Comparison of ENCODE assay signal across 25 cellular contexts in genomic region chr6:24659547-24659946, GRCh38. TPM values are rescaled to one million over a fixed set of nuclear protein-coding genes. Genes with fewer than 3 reads are reported as not detected.
DNase-seq lines count a peak whose midpoint lies in the region; ATAC-seq and TF ChIP-seq lines count a peak whose summit lies in the region.
"Had no signal": no experiment of that assay in that cellular context is flagged by ENCODE, and none has a peak within 500 bp of the region (broad histone marks: within the 10 kb centered on the region; RNA-seq: fewer than 3 reads in every experiment).

No MANE protein-coding gene starts in this region.

- H3K4me1 Mint-ChIP-seq in activated naive CD8-positive, alpha-beta T cell (ENCODE audit: low read depth), result peaks cover 68% of the 10 kb centered on the region
- H3K4me1 Mint-ChIP-seq in activated naive CD8-positive, alpha-beta T cell treated with anti-CD3 and anti-CD28 coated beads, Interleukin-2, amount 50 U/mL, for 24 hours, result peaks cover 29% of the 10 kb centered on the region
- H3K4me1 Mint-ChIP-seq in central memory CD8-positive, alpha-beta T cell, result peaks cover 59% of the 10 kb centered on the region

- H3K9me3 Mint-ChIP-seq in activated naive CD8-positive, alpha-beta T cell (ENCODE audit: low read depth), result no peaks in the 10 kb centered on the region
- no peaks in the 10 kb centered on the region for H3K9me3 Mint-ChIP-seq in activated naive CD8-positive, alpha-beta T cell treated with anti-CD3 and anti-CD28 coated beads, Interleukin-2, amount 50 U/mL, for 24 hours
- no peaks in the 10 kb centered on the region for H3K9me3 Mint-ChIP-seq in central memory CD8-positive, alpha-beta T cell
- H3K9me3 Mint-ChIP-seq: effector memory CD8-positive, alpha-beta T cell had no signal

- H3K4me3 Mint-ChIP-seq in activated naive CD8-positive, alpha-beta T cell, result no peak overlapping the region
- H3K4me3 Mint-ChIP-seq in activated naive CD8-positive, alpha-beta T cell treated with anti-CD3 and anti-CD28 coated beads, Interleukin-2, amount 50 U/mL, for 24 hours, result no peak overlapping the region
- H3K4me3 Mint-ChIP-seq in central memory CD8-positive, alpha-beta T cell, result no peak overlapping the region
- H3K4me3 Mint-ChIP-seq: activated CD8-positive, alpha-beta memory T cell treated with anti-CD3 and anti-CD28 coated beads, Interleukin-2, amount 10 ng/mL, durations not matched to agents 7 days and 5 days; effector memory CD8-positive, alpha-beta T cell had no signal

- H3K4me1 ChIP-seq in iPS-18a (ENCODE audit: control insufficient read depth, low read depth, low read length) (peaks cover 16% of the 10 kb centered on the region), upper lobe of left lung (peaks cover 4 to 29% (median 13%) of the 10 kb centered on the region in 4 donors)
- H3K4me1 ChIP-seq: HAP-1 had no signal

- DNase-seq in activated naive CD8-positive, alpha-beta T cell treated with anti-CD3 and anti-CD28 coated beads, Interleukin-2, amount 50 U/mL, for 24 hours, result no peak
- DNase-seq in central memory CD8-positive, alpha-beta T cell (ENCODE audit: low spot score in 2 of 2), result no peak
- DNase-seq in upper lobe of left lung (no peak), GM13976 (ENCODE audit: low spot score) (no peak), NK-92 (lab: John Stamatoyannopoulos, UW; ENCODE audit: unreplicated experiment) (no peak), NCI-H2107 treated with DMSO at 0.1 percent for 48 hours (lab: John Stamatoyannopoulos, UW; ENCODE audit: unreplicated experiment) (no peak)
- DNase-seq: 8988T; activated CD4-positive, alpha-beta T cell treated with anti-CD3 and anti-CD28 coated beads for 1 hour; activated CD8-positive, alpha-beta memory T cell treated with anti-CD3 and anti-CD28 coated beads, Interleukin-2, amount 10 ng/mL, durations not matched to agents 7 days and 5 days; anterior cingulate cortex; C1 segment of cervical spinal cord; DMS79 treated with DMSO at 0.1 percent for 48 hours; effector memory CD8-positive, alpha-beta T cell; foreskin melanocyte; Kasumi-1; NCI-H1105 treated with DMSO at 0.1 percent for 48 hours; NCI-H2171; NCI-H82; Peyer's patch; stimulated activated naive CD4-positive, alpha-beta T cell; tibial artery had no signal

- H3K27me3 Mint-ChIP-seq in activated naive CD8-positive, alpha-beta T cell, result no peaks in the 10 kb centered on the region
- H3K27me3 Mint-ChIP-seq in activated naive CD8-positive, alpha-beta T cell treated with anti-CD3 and anti-CD28 coated beads, Interleukin-2, amount 50 U/mL, for 24 hours, result no peaks in the 10 kb centered on the region
- H3K27me3 Mint-ChIP-seq in central memory CD8-positive, alpha-beta T cell, result no peaks in the 10 kb centered on the region
- H3K27me3 Mint-ChIP-seq: activated CD8-positive, alpha-beta memory T cell treated with anti-CD3 and anti-CD28 coated beads, Interleukin-2, amount 10 ng/mL, durations not matched to agents 7 days and 5 days; effector memory CD8-positive, alpha-beta T cell had no signal

- H3K9me3 ChIP-seq in iPS-18a (ENCODE audit: control insufficient read depth, low read depth, low read length) (no peaks in the 10 kb centered on the region), upper lobe of left lung (no peaks in the 10 kb centered on the region)
- H3K9me3 ChIP-seq: HAP-1, Peyer's patch, right atrium auricular region, tibial artery had no signal

- WGBS in upper lobe of left lung, 2 donors, result 39 to 61% methylated on average over 1 of the region's 1 CpG

- no peak overlapping the region for H3K4me3 ChIP-seq in iPS-18a (ENCODE audit: low read length)
- H3K4me3 ChIP-seq in upper lobe of left lung, result no peak overlapping the region
- H3K4me3 ChIP-seq: HAP-1, Peyer's patch, right atrium auricular region, tibial artery had no signal

- TF ChIP-seq EP300 in upper lobe of left lung (IDR thresholded peaks at IDR 0.05), result no peak

- peaks cover 8% of the 10 kb centered on the region for H3K36me3 Mint-ChIP-seq in activated naive CD8-positive, alpha-beta T cell
- peaks cover 51% of the 10 kb centered on the region for H3K36me3 Mint-ChIP-seq in activated naive CD8-positive, alpha-beta T cell treated with anti-CD3 and anti-CD28 coated beads, Interleukin-2, amount 50 U/mL, for 24 hours (ENCODE audit: low read depth)
- peaks cover 44% of the 10 kb centered on the region for H3K36me3 Mint-ChIP-seq in central memory CD8-positive, alpha-beta T cell (ENCODE audit: insufficient read depth)

- in situ Hi-C loops in GM13976 (cut with MboI; ENCODE audit: low sequenced_read_pairs, unreplicated experiment), result no loop called here

- H3K27me3 ChIP-seq in iPS-18a (ENCODE audit: control insufficient read depth, insufficient read depth, low read length) (no peaks in the 10 kb centered on the region), upper lobe of left lung (no peaks in the 10 kb centered on the region)
- H3K27me3 ChIP-seq: Peyer's patch, right atrium auricular region, tibial artery had no signal

- H3K27ac Mint-ChIP-seq in activated naive CD8-positive, alpha-beta T cell, result peak overlapping the region; percentile 34
- H3K27ac Mint-ChIP-seq in activated naive CD8-positive, alpha-beta T cell treated with anti-CD3 and anti-CD28 coated beads, Interleukin-2, amount 50 U/mL, for 24 hours, result no peak overlapping the region
- peak overlapping the region; percentile 16 for H3K27ac Mint-ChIP-seq in central memory CD8-positive, alpha-beta T cell (ENCODE audit: low read depth)
- H3K27ac Mint-ChIP-seq: activated CD8-positive, alpha-beta memory T cell treated with anti-CD3 and anti-CD28 coated beads, Interleukin-2, amount 10 ng/mL, durations not matched to agents 7 days and 5 days; effector memory CD8-positive, alpha-beta T cell had no signal

- no peak for TF ChIP-seq POLR2A in upper lobe of left lung (IDR thresholded peaks at IDR 0.05)

- H3K27ac ChIP-seq in iPS-18a (ENCODE audit: low read length), result peak overlapping the region; percentile 26
- H3K27ac ChIP-seq in upper lobe of left lung, result peak overlapping the region; percentile 61 to 76 (median 70)
- H3K27ac ChIP-seq: right atrium auricular region, tibial artery had no signal

- H3K36me3 ChIP-seq in iPS-18a (ENCODE audit: control insufficient read depth, low read depth, low read length), result peaks cover 40% of the 10 kb centered on the region
- peaks cover 0 to 33% (median 9%) of the 10 kb centered on the region in 4 donors for H3K36me3 ChIP-seq in upper lobe of left lung

- ATAC-seq in activated naive CD8-positive, alpha-beta T cell treated with anti-CD3 and anti-CD28 coated beads, Interleukin-2, amount 50 U/mL, for 24 hours, result no peak
- ATAC-seq in central memory CD8-positive, alpha-beta T cell (replicated peaks; ENCODE audit: extremely low read depth, poor library complexity, severe bottlenecking), result no peak
- no peak for ATAC-seq in upper lobe of left lung (ENCODE audit: low FRiP score in 2 of 2)
- ATAC-seq: activated CD8-positive, alpha-beta memory T cell treated with anti-CD3 and anti-CD28 coated beads, Interleukin-2, amount 10 ng/mL, durations not matched to agents 7 days and 5 days; effector memory CD8-positive, alpha-beta T cell had no signal

- no peak overlapping the region for H3K9ac ChIP-seq in iPS-18a (ENCODE audit: low read length)

- TF ChIP-seq CTCF in upper lobe of left lung (IDR thresholded peaks at IDR 0.05) (no peak), GM13976 (IDR thresholded peaks at IDR 0.05; ENCODE audit: borderline replicate concordance, control extremely low read depth, extremely low read depth, insufficient read depth, missing control alignments) (no peak)

RNA-seq across cellular contexts. Expression of gene TDP2, which starts 7.2 kb away (rescaled TPM):
- total RNA-seq in upper lobe of left lung, result 100 to 1,000 TPM in 1 of 6 donors, 10 to 100 TPM in 5; 33.8 to 101 (median 37.0) TPM

RNA-seq across cellular contexts. Expression of gene ACOT13, which starts 7.3 kb away (rescaled TPM):
- 10 to 100 TPM in 3 of 6 donors, 1 to 10 TPM in 3; 5.2 to 20.2 (median 10.5) TPM for total RNA-seq in upper lobe of left lung

RNA-seq across cellular contexts. Expression of gene KIAA0319, which starts 13.6 kb away (rescaled TPM):
- total RNA-seq in upper lobe of left lung, result 1 to 10 TPM in 5 of 6 donors, under 1 TPM in 1; 0.26 to 5.1 (median 2.3) TPM

RNA-seq across cellular contexts. Expression of gene C6orf62, which starts 59.4 kb away (rescaled TPM):
- total RNA-seq in upper lobe of left lung, result 100 to 1,000 TPM in 2 of 6 donors, 10 to 100 TPM in 4; 41.9 to 131 (median 95.3) TPM
